1 cellular context compared by ENCODE assay signal in the genomic region with DNA sequence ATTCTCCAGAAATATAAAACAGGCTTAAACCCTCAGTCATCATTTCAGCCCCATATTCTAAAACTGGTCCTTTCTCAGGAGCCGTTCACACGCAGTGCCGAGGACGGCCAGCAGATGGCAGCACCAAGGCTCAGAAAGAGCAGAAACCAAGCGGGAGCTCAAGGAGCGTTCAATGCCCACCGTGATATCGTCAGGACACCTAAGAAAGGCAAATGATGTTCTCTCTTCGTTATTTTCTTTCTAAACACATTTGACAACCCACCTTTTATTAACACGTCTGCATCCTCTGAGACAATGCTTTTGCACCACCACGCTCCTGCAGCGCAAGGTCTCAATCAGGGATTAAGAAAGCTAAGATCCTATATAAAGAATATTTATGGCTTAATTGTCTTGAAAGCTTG.
A peak's percentile ranks its signal among the peaks of the same experiment; 100 is the strongest.
TF ChIP-seq lines count a peak whose summit lies in the region.

No MANE protein-coding gene starts in this region.

TF ChIP-seq in HepG2, 621 proteins besides CTCF, POLR2A, EP300 and RAD21 (continued from another document):
- no peak for TF ChIP-seq MEIS1 (CRISPR knock-in tag; IDR thresholded peaks at IDR 0.05; ENCODE audit: borderline replicate concordance)
- TF ChIP-seq ZNF777 (CRISPR knock-in tag; IDR thresholded peaks at IDR 0.05) = no peak
- no peak for TF ChIP-seq ZNF577 (CRISPR knock-in tag; IDR thresholded peaks at IDR 0.05; ENCODE audit: borderline replicate concordance, low read depth)
- TF ChIP-seq FOSL1 (CRISPR knock-in tag; IDR thresholded peaks at IDR 0.05; ENCODE audit: borderline replicate concordance) = no peak
- TF ChIP-seq, protein P1, sequence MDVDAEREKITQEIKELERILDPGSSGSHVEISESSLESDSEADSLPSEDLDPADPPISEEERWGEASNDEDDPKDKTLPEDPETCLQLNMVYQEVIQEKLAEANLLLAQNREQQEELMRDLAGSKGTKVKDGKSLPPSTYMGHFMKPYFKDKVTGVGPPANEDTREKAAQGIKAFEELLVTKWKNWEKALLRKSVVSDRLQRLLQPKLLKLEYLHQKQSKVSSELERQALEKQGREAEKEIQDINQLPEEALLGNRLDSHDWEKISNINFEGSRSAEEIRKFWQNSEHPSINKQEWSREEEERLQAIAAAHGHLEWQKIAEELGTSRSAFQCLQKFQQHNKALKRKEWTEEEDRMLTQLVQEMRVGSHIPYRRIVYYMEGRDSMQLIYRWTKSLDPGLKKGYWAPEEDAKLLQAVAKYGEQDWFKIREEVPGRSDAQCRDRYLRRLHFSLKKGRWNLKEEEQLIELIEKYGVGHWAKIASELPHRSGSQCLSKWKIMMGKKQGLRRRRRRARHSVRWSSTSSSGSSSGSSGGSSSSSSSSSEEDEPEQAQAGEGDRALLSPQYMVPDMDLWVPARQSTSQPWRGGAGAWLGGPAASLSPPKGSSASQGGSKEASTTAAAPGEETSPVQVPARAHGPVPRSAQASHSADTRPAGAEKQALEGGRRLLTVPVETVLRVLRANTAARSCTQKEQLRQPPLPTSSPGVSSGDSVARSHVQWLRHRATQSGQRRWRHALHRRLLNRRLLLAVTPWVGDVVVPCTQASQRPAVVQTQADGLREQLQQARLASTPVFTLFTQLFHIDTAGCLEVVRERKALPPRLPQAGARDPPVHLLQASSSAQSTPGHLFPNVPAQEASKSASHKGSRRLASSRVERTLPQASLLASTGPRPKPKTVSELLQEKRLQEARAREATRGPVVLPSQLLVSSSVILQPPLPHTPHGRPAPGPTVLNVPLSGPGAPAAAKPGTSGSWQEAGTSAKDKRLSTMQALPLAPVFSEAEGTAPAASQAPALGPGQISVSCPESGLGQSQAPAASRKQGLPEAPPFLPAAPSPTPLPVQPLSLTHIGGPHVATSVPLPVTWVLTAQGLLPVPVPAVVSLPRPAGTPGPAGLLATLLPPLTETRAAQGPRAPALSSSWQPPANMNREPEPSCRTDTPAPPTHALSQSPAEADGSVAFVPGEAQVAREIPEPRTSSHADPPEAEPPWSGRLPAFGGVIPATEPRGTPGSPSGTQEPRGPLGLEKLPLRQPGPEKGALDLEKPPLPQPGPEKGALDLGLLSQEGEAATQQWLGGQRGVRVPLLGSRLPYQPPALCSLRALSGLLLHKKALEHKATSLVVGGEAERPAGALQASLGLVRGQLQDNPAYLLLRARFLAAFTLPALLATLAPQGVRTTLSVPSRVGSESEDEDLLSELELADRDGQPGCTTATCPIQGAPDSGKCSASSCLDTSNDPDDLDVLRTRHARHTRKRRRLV (CRISPR knock-in tag; IDR thresholded peaks at IDR 0.05) = no peak
- TF ChIP-seq RXRB (CRISPR knock-in tag; IDR thresholded peaks at IDR 0.05; ENCODE audit: borderline replicate concordance) = peak; percentile 44; the same call in 1 of the 2 replicates
- TF ChIP-seq REPIN1 (CRISPR knock-in tag; IDR thresholded peaks at IDR 0.05; ENCODE audit: borderline replicate concordance, low read depth) = peak; percentile 41; the same call in 1 of the 2 replicates
- no peak for TF ChIP-seq ZBTB21 (CRISPR knock-in tag; IDR thresholded peaks at IDR 0.05)
- no peak for TF ChIP-seq TCF12 (IDR thresholded peaks at IDR 0.05)
- TF ChIP-seq TCF12 (CRISPR knock-in tag; IDR thresholded peaks at IDR 0.05) = no peak
- TF ChIP-seq TOE1 (CRISPR knock-in tag; IDR thresholded peaks at IDR 0.05) = no peak
- no peak for TF ChIP-seq ZNF484 (CRISPR knock-in tag; IDR thresholded peaks at IDR 0.05; ENCODE audit: borderline replicate concordance, low read depth)
- no peak for TF ChIP-seq TBP (CRISPR knock-in tag; IDR thresholded peaks at IDR 0.05)
- TF ChIP-seq, protein P2, sequence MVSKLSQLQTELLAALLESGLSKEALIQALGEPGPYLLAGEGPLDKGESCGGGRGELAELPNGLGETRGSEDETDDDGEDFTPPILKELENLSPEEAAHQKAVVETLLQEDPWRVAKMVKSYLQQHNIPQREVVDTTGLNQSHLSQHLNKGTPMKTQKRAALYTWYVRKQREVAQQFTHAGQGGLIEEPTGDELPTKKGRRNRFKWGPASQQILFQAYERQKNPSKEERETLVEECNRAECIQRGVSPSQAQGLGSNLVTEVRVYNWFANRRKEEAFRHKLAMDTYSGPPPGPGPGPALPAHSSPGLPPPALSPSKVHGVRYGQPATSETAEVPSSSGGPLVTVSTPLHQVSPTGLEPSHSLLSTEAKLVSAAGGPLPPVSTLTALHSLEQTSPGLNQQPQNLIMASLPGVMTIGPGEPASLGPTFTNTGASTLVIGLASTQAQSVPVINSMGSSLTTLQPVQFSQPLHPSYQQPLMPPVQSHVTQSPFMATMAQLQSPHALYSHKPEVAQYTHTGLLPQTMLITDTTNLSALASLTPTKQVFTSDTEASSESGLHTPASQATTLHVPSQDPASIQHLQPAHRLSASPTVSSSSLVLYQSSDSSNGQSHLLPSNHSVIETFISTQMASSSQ (IDR thresholded peaks at IDR 0.05; ENCODE audit: low read depth) = 0 out of 2 replicates have a peak, but pooled peaks have one; percentile 12
- TF ChIP-seq, protein P2 (CRISPR knock-in tag; IDR thresholded peaks at IDR 0.05; ENCODE audit: borderline replicate concordance) = no peak
- TF ChIP-seq, protein P3, sequence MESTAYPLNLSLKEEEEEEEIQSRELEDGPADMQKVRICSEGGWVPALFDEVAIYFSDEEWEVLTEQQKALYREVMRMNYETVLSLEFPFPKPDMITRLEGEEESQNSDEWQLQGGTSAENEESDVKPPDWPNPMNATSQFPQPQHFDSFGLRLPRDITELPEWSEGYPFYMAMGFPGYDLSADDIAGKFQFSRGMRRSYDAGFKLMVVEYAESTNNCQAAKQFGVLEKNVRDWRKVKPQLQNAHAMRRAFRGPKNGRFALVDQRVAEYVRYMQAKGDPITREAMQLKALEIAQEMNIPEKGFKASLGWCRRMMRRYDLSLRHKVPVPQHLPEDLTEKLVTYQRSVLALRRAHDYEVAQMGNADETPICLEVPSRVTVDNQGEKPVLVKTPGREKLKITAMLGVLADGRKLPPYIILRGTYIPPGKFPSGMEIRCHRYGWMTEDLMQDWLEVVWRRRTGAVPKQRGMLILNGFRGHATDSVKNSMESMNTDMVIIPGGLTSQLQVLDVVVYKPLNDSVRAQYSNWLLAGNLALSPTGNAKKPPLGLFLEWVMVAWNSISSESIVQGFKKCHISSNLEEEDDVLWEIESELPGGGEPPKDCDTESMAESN (CRISPR knock-in tag; conservative IDR thresholded peaks at IDR 0.05) = no peak
- no peak for TF ChIP-seq PAX8 (CRISPR knock-in tag; IDR thresholded peaks at IDR 0.05; ENCODE audit: borderline replicate concordance)
- no peak for TF ChIP-seq MAZ (IDR thresholded peaks at IDR 0.05; ENCODE audit: borderline replicate concordance, low read depth, low read length)
- TF ChIP-seq MAZ (CRISPR knock-in tag; IDR thresholded peaks at IDR 0.05; ENCODE audit: low read depth) = 0 out of 2 replicates have a peak, but pooled peaks have one; percentile 33
TF ChIP-seq in HepG2: peak in this region for 63.
